ENCODE assay signal across 8 cellular contexts in genomic region chr12:87661770-87662402, GRCh38.
A peak's percentile ranks its signal among the peaks of the same experiment; 100 is the strongest.
DNase-seq lines count a peak whose midpoint lies in the region; FAIRE-seq and TF ChIP-seq lines count a peak whose summit lies in the region.

No MANE protein-coding gene starts in this region.

- TF ChIP-seq CTCF in hepatocyte (IDR thresholded peaks at IDR 0.05; ENCODE audit: poor library complexity) (no peak), thyroid gland (IDR thresholded peaks at IDR 0.05) (no peak)

- DNase-seq in GM12891 (ENCODE audit: insufficient read length, low spot score) (no peak), H4 (ENCODE audit: low spot score) (peak; percentile 18), NCI-H226 (peak; percentile 15), hepatocyte (ENCODE audit: low spot score) (no peak), thyroid gland (no peak), GM03348 (ENCODE audit: low spot score) (no peak), foreskin melanocyte (no peak)
- no peak for DNase-seq in stimulated activated CD4-positive, alpha-beta T cell treated with anti-CD3 and anti-CD28 coated beads, Interleukin-12 subunit alpha, Interleukin-12 subunit beta, amount 100 ng/mL, for 4 hours

- no peak overlapping the region for H3K4me3 ChIP-seq in hepatocyte
- no peak overlapping the region for H3K4me3 ChIP-seq in thyroid gland (replicated peaks in 1 of 3)

- FAIRE-seq in GM12891 (lab: Jason Lieb, UNC) = no peak

- H3K27ac ChIP-seq in hepatocyte (no peak overlapping the region), thyroid gland (no peak overlapping the region)

- intact Hi-C loops in thyroid gland (cut with DNase I) = no loop called here

- peak overlapping the region; percentile 2 for H2AFZ ChIP-seq in hepatocyte

- H3K9me2 ChIP-seq in hepatocyte (replicated peaks; ENCODE audit: insufficient read depth) = no peaks in the 10 kb centered on the region

- no peaks in the 10 kb centered on the region for H4K20me1 ChIP-seq in hepatocyte (ENCODE audit: insufficient read depth, poor library complexity, severe bottlenecking)

- TF ChIP-seq POLR2A in GM12891 (IDR thresholded peaks at IDR 0.05; ENCODE audit: low read depth, low read length) = no peak
- no peak for TF ChIP-seq POLR2A in thyroid gland (IDR thresholded peaks at IDR 0.05)

- H3K36me3 ChIP-seq in hepatocyte (replicated peaks; ENCODE audit: insufficient read depth, low read depth) (no peaks in the 10 kb centered on the region), thyroid gland (no peaks in the 10 kb centered on the region)

- no peaks in the 10 kb centered on the region for H3K79me2 ChIP-seq in hepatocyte

- WGBS in hepatocyte (ENCODE audit: low lambda C conversion rate, missing lambda C conversion rate) = 67% methylated on average over 5 of the region's 5 CpGs
- 76% methylated on average over 5 of the region's 5 CpGs for WGBS in thyroid gland, 2 donors

- H3K27me3 ChIP-seq in hepatocyte (no peaks in the 10 kb centered on the region), thyroid gland (no peaks in the 10 kb centered on the region)

- H3K9me3 ChIP-seq in hepatocyte (ENCODE audit: low read depth) (no peaks in the 10 kb centered on the region), thyroid gland (no peaks in the 10 kb centered on the region)

- H3K4me2 ChIP-seq in hepatocyte = peak overlapping the region; percentile 41

- no peaks in the 10 kb centered on the region for H3K4me1 ChIP-seq in hepatocyte (ENCODE audit: insufficient read depth)
- H3K4me1 ChIP-seq in thyroid gland = no peaks in the 10 kb centered on the region

TF ChIP-seq in GM12891, 5 proteins besides CTCF, POLR2A, EP300 and RAD21:
- no peak for TF ChIP-seq PAX5 (IDR thresholded peaks at IDR 0.05; ENCODE audit: insufficient read depth, low read length, severe bottlenecking)
- no peak for TF ChIP-seq POLR2AphosphoS5 (IDR thresholded peaks at IDR 0.05; ENCODE audit: low read depth, low read length)
- TF ChIP-seq TAF1 (IDR thresholded peaks at IDR 0.05; ENCODE audit: low read depth, low read length) = no peak
- TF ChIP-seq SPI1 (IDR thresholded peaks at IDR 0.05; ENCODE audit: low read depth, low read length) = peak; percentile 8; the same call in 1 of the 2 replicates
- no peak for TF ChIP-seq POU2F2 (IDR thresholded peaks at IDR 0.05; ENCODE audit: low read depth, low read length)

Comparison
In these comparisons a context has a peak if more than half of its experiments do, and no peak if none do; other contexts are left out.
1. DNase-seq: peak in H4 (single experiment) and NCI-H226 (single experiment); none in GM12891 (single experiment), hepatocyte (single experiment), thyroid gland (0 of 2), GM03348 (single experiment), foreskin melanocyte (single experiment) and stimulated activated CD4-positive, alpha-beta T cell treated with anti-CD3 and anti-CD28 coated beads, Interleukin-12 subunit alpha, Interleukin-12 subunit beta, amount 100 ng/mL, for 4 hours (single experiment).